24 cellular contexts compared by ENCODE assay signal in the genomic region with DNA sequence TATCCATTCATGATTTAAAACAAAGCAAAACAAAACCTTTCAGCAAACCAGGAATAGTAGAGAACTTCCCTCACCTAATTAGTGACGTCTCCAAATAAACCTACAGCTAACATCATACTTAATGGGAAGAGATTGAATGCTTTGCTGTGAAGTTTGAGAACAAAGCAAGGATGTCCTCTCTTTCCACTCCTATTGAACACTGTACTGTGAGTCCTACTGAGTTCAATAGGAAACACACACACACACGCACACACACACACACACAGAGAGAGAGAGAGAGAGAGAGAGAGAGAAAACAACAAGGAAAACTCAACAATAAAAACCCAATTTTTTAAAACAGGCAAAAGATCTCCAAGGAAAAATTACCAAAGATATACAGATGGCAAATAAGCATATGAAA.
"Had no signal": no experiment of that assay in that cellular context is flagged by ENCODE, and none has a peak within 500 bp of the region (broad histone marks: within the 10 kb centered on the region; RNA-seq: fewer than 3 reads in every experiment).

No MANE protein-coding gene starts in this region.

- H3K4me3 Mint-ChIP-seq: activated CD4-positive, alpha-beta memory T cell treated with anti-CD3 and anti-CD28 coated beads, Interleukin-2, amount 10 ng/mL, durations not matched to agents 7 days and 5 days; activated CD4-positive, alpha-beta T cell treated with anti-CD3 and anti-CD28 coated beads for 36 hours; activated naive CD4-positive, alpha-beta T cell treated with anti-CD3 and anti-CD28 coated beads for 36 hours; activated naive CD8-positive, alpha-beta T cell; activated T-helper 17 cell treated with anti-CD3 and anti-CD28 coated beads, Interleukin-2, amount 50 U/mL, for 72 hours; T-helper 17 cell had no signal

- DNase-seq: activated CD4-positive, alpha-beta memory T cell treated with anti-CD3 and anti-CD28 coated beads, Interleukin-2, amount 10 ng/mL, durations not matched to agents 7 days and 5 days; activated CD4-positive, alpha-beta T cell treated with anti-CD3 and anti-CD28 coated beads for 36 hours; activated CD4-positive, alpha-beta T cell treated with anti-CD3 and anti-CD28 coated beads, Interleukin-2, amount 50 U/mL, for 1 hour; activated CD4-positive, CD25-positive, alpha-beta regulatory T cell; activated gamma-delta T cell; activated naive CD4-positive, alpha-beta T cell treated with anti-CD3 and anti-CD28 coated beads for 36 hours; activated T-cell treated with anti-CD3 and anti-CD28 coated beads for 4 hours; activated T-cell treated with anti-CD3 and anti-CD28 coated beads, Interleukin-2, amount 50 U/mL, for 48 hours; amygdala; IMR-90; KBM-7; NCI-H1092; NCI-H1417; NCI-H1930; NCI-H2107; NCI-H2171 treated with DMSO at 0.1 percent for 48 hours; NCI-H226; NCI-H510A treated with DMSO at 0.1 percent for 48 hours; PC-3; SIG-M5; T-helper 17 cell; T-helper 9 cell had no signal

- H3K36me3 Mint-ChIP-seq: activated naive CD8-positive, alpha-beta T cell had no signal

- ATAC-seq: activated CD4-positive, alpha-beta T cell treated with anti-CD3 and anti-CD28 coated beads for 36 hours; activated T-helper 17 cell treated with anti-CD3 and anti-CD28 coated beads, Interleukin-2, amount 50 U/mL, for 72 hours; PC-3; T-helper 17 cell had no signal

- H3K9me3 Mint-ChIP-seq: activated CD4-positive, alpha-beta memory T cell treated with anti-CD3 and anti-CD28 coated beads, Interleukin-2, amount 10 ng/mL, durations not matched to agents 7 days and 5 days; activated naive CD4-positive, alpha-beta T cell treated with anti-CD3 and anti-CD28 coated beads for 36 hours; activated T-helper 17 cell treated with anti-CD3 and anti-CD28 coated beads, Interleukin-2, amount 50 U/mL, for 72 hours had no signal

- H3K27ac Mint-ChIP-seq: activated CD4-positive, alpha-beta memory T cell treated with anti-CD3 and anti-CD28 coated beads, Interleukin-2, amount 10 ng/mL, durations not matched to agents 7 days and 5 days; activated CD4-positive, alpha-beta T cell treated with anti-CD3 and anti-CD28 coated beads for 36 hours; activated naive CD4-positive, alpha-beta T cell treated with anti-CD3 and anti-CD28 coated beads for 36 hours; activated naive CD8-positive, alpha-beta T cell; activated T-helper 17 cell treated with anti-CD3 and anti-CD28 coated beads, Interleukin-2, amount 50 U/mL, for 72 hours; T-helper 17 cell had no signal
